28 cellular contexts compared by ENCODE assay signal in the genomic region with DNA sequence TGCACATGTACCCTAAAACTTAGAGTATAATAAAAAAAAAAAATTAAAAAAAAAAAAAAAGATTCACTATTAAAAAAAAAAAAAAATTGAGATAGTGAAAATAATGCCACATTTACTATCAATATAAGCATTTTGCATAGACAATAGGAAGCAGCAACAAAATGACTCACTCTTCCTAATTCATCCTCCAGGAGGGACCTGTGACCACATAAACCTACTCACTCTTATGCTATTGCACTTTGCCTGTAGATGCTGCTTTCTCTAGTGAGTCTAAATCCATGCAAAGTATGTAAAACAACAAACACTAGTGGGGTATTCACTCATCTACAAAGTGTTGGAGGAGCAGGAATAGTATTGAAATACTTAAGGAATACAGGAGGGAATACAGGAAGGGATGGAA. TPM values are rescaled to one million over a fixed set of nuclear protein-coding genes. Genes with fewer than 3 reads are reported as not detected.
"Had no signal": no experiment of that assay in that cellular context is flagged by ENCODE, and none has a peak within 500 bp of the region (broad histone marks: within the 10 kb centered on the region; RNA-seq: fewer than 3 reads in every experiment).

No MANE protein-coding gene starts in this region.

- H3K27ac ChIP-seq: body of pancreas, left ventricle myocardium inferior, right atrium auricular region, thyroid gland had no signal

- DNase-seq: activated CD4-positive, alpha-beta T cell treated with anti-CD3 and anti-CD28 coated beads for 4 hours; activated CD8-positive, alpha-beta T cell treated with anti-CD3 and anti-CD28 coated beads for 36 hours; activated naive CD4-positive, alpha-beta T cell; activated naive CD8-positive, alpha-beta T cell treated with anti-CD3 and anti-CD28 coated beads, Interleukin-2, amount 10 ng/mL, durations not matched to agents 7 days and 5 days; activated T-cell treated with anti-CD3 and anti-CD28 coated beads, Interleukin-2, amount 50 U/mL, for 1 hour; body of pancreas; cortex of kidney; effector CD8-positive, alpha-beta T cell; head of caudate nucleus; left ventricle myocardium inferior; occipital lobe; stimulated activated CD4-positive, alpha-beta T cell treated with anti-CD3 and anti-CD28 coated beads, Interleukin-2, amount 100 ng/mL, for 24 hours; stimulated activated naive CD4-positive, alpha-beta T cell treated with Interleukin-2 at 50 U/mL for 16 hours; thyroid gland had no signal

- H3K4me1 Mint-ChIP-seq: activated naive CD8-positive, alpha-beta T cell treated with anti-CD3 and anti-CD28 coated beads, Interleukin-2, amount 10 ng/mL, durations not matched to agents 7 days and 5 days; activated T-helper 17 cell treated with anti-CD3 and anti-CD28 coated beads, Interleukin-2, amount 50 U/mL, for 72 hours; central memory CD8-positive, alpha-beta T cell; memory B cell; WTC11 had no signal

- H3K36me3 ChIP-seq: left ventricle myocardium inferior, right atrium auricular region, thyroid gland had no signal

- H3K27me3 ChIP-seq: body of pancreas, right atrium auricular region, thyroid gland had no signal

- ATAC-seq: activated CD8-positive, alpha-beta T cell treated with anti-CD3 and anti-CD28 coated beads for 36 hours; activated T-helper 17 cell treated with anti-CD3 and anti-CD28 coated beads, Interleukin-2, amount 50 U/mL, for 72 hours; body of pancreas; WTC11 had no signal

- H3K4me3 Mint-ChIP-seq: activated CD8-positive, alpha-beta T cell treated with anti-CD3 and anti-CD28 coated beads for 36 hours; activated naive CD8-positive, alpha-beta T cell treated with anti-CD3 and anti-CD28 coated beads, Interleukin-2, amount 10 ng/mL, durations not matched to agents 7 days and 5 days; activated T-helper 17 cell treated with anti-CD3 and anti-CD28 coated beads, Interleukin-2, amount 50 U/mL, for 72 hours; central memory CD8-positive, alpha-beta T cell; memory B cell; WTC11 had no signal

- H3K9me3 Mint-ChIP-seq: activated naive CD8-positive, alpha-beta T cell treated with anti-CD3 and anti-CD28 coated beads, Interleukin-2, amount 10 ng/mL, durations not matched to agents 7 days and 5 days; central memory CD8-positive, alpha-beta T cell; memory B cell had no signal

- H3K27ac Mint-ChIP-seq: activated CD8-positive, alpha-beta T cell treated with anti-CD3 and anti-CD28 coated beads for 36 hours; activated naive CD8-positive, alpha-beta T cell treated with anti-CD3 and anti-CD28 coated beads, Interleukin-2, amount 10 ng/mL, durations not matched to agents 7 days and 5 days; activated T-helper 17 cell treated with anti-CD3 and anti-CD28 coated beads, Interleukin-2, amount 50 U/mL, for 72 hours; memory B cell; WTC11 had no signal

- H3K4me3 ChIP-seq: body of pancreas, left ventricle myocardium inferior, right atrium auricular region, thyroid gland had no signal

- H3K27me3 Mint-ChIP-seq: activated naive CD8-positive, alpha-beta T cell treated with anti-CD3 and anti-CD28 coated beads, Interleukin-2, amount 10 ng/mL, durations not matched to agents 7 days and 5 days had no signal

- H3K9me3 ChIP-seq: body of pancreas, thyroid gland had no signal

- H3K4me1 ChIP-seq: body of pancreas, left ventricle myocardium inferior, right atrium auricular region, thyroid gland had no signal

- H3K36me3 Mint-ChIP-seq: activated naive CD8-positive, alpha-beta T cell treated with anti-CD3 and anti-CD28 coated beads, Interleukin-2, amount 10 ng/mL, durations not matched to agents 7 days and 5 days; memory B cell had no signal

RNA-seq across cellular contexts. Expression of a gene that starts 2.9 kb away (rescaled TPM):
- total RNA-seq: activated CD8-positive, alpha-beta T cell treated with anti-CD3 and anti-CD28 coated beads for 36 hours; activated naive CD8-positive, alpha-beta T cell treated with anti-CD3 and anti-CD28 coated beads, Interleukin-2, amount 10 ng/mL, durations not matched to agents 7 days and 5 days; activated T-helper 17 cell treated with anti-CD3 and anti-CD28 coated beads, Interleukin-2, amount 50 U/mL, for 72 hours; body of pancreas; frontal cortex; kidney epithelial cell; left ventricle myocardium inferior; mononuclear cell; occipital lobe; posterior vena cava; right atrium auricular region; skeletal muscle tissue; subcutaneous adipose tissue; T-helper 2 cell treated with Interferon-gamma antibody and Interleukin-4, amounts not matched to agents 100 ng/mL and 5 ng/mL, for 36 hours; thyroid gland; urinary bladder; WTC11 had no signal
- polyA plus RNA-seq: neural cell, urinary bladder had no signal

RNA-seq across cellular contexts. Expression of a gene that starts 54.7 kb away (rescaled TPM):
- total RNA-seq: activated CD8-positive, alpha-beta T cell treated with anti-CD3 and anti-CD28 coated beads for 36 hours; activated naive CD8-positive, alpha-beta T cell treated with anti-CD3 and anti-CD28 coated beads, Interleukin-2, amount 10 ng/mL, durations not matched to agents 7 days and 5 days; activated T-helper 17 cell treated with anti-CD3 and anti-CD28 coated beads, Interleukin-2, amount 50 U/mL, for 72 hours; frontal cortex; kidney epithelial cell; left ventricle myocardium inferior; mononuclear cell; occipital lobe; posterior vena cava; right atrium auricular region; subcutaneous adipose tissue; T-helper 2 cell treated with Interferon-gamma antibody and Interleukin-4, amounts not matched to agents 100 ng/mL and 5 ng/mL, for 36 hours; thyroid gland; urinary bladder had no signal
- polyA plus RNA-seq: neural cell had no signal
